In the genomic region with DNA sequence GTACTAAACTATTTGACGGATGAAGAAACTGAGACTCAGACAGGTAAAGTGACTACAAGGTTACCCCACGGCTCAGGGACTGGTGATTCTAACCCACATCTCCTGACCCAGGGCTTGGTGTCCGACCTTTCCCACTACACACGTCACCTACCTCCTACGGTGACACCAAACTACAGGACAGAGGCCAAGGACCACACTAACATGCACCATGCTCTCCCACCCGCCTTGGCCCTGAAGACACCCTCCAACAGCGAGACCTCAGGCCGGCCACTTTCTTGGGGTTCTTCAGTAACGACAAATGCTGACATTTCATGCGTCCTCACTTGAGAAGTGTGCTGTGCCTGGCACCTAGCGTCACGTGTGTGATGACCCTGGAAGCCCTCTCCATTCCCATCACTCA, we compare ENCODE assay signal across 11 cellular contexts.
"Had no signal": no experiment of that assay in that cellular context is flagged by ENCODE, and none has a peak within 500 bp of the region (broad histone marks: within the 10 kb centered on the region; RNA-seq: fewer than 3 reads in every experiment).

No MANE protein-coding gene starts in this region.

- H3K9me3 Mint-ChIP-seq: stimulated activated memory B cell treated with anti-CD40 and anti-IgM and Interleukin-4, amounts not matched to agents 10 μg/mL and 1 μg/mL and 100 μg/mL, for 72 hours; T-helper 1 cell treated with Interleukin-12 subunit alpha and Interleukin-12 subunit beta and Interleukin-4 antibody, amounts not matched to agents 30 μg/mL and 1 μg/mL, for 36 hours had no signal

- H3K36me3 ChIP-seq: breast epithelium had no signal

- H3K4me3 Mint-ChIP-seq: stimulated activated memory B cell treated with anti-CD40 and anti-IgM and Interleukin-4, amounts not matched to agents 10 μg/mL and 1 μg/mL and 100 μg/mL, for 72 hours; T-helper 1 cell treated with Interleukin-12 subunit alpha and Interleukin-12 subunit beta and Interleukin-4 antibody, amounts not matched to agents 30 μg/mL and 1 μg/mL, for 36 hours had no signal

- H3K9me3 ChIP-seq: breast epithelium, upper lobe of right lung had no signal

- DNase-seq: activated CD4-positive, alpha-beta T cell treated with anti-CD3 and anti-CD28 coated beads, Interleukin-2, amount 50 U/mL, for 4 hours; activated naive CD4-positive, alpha-beta T cell treated with anti-CD3 and anti-CD28 coated beads, Interleukin-2, amount 50 U/mL, for 16 hours; activated T-cell treated with anti-CD3 and anti-CD28 coated beads, Interleukin-2, amount 50 U/mL, for 1 hour; foreskin keratinocyte; head of caudate nucleus; mesendoderm; stimulated activated CD4-positive, alpha-beta T cell treated with anti-CD3 and anti-CD28 coated beads, Interleukin-1b, Interleukin-23, amount 100 ng/mL, for 48 hours; upper lobe of right lung had no signal

- H3K27ac Mint-ChIP-seq: stimulated activated memory B cell treated with anti-CD40 and anti-IgM and Interleukin-4, amounts not matched to agents 10 μg/mL and 1 μg/mL and 100 μg/mL, for 72 hours; T-helper 1 cell treated with Interleukin-12 subunit alpha and Interleukin-12 subunit beta and Interleukin-4 antibody, amounts not matched to agents 30 μg/mL and 1 μg/mL, for 36 hours had no signal

- H3K4me3 ChIP-seq: breast epithelium, upper lobe of right lung had no signal

- ATAC-seq: foreskin keratinocyte; stimulated activated memory B cell treated with anti-CD40 and anti-IgM and Interleukin-4, amounts not matched to agents 10 μg/mL and 1 μg/mL and 100 μg/mL, for 72 hours; upper lobe of right lung had no signal

- H3K27me3 ChIP-seq: breast epithelium, foreskin keratinocyte, upper lobe of right lung had no signal

- H3K27me3 Mint-ChIP-seq: stimulated activated memory B cell treated with anti-CD40 and anti-IgM and Interleukin-4, amounts not matched to agents 10 μg/mL and 1 μg/mL and 100 μg/mL, for 72 hours had no signal

- H3K27ac ChIP-seq: foreskin keratinocyte, upper lobe of right lung had no signal
